8 cellular contexts compared by ENCODE assay signal in the genomic region with DNA sequence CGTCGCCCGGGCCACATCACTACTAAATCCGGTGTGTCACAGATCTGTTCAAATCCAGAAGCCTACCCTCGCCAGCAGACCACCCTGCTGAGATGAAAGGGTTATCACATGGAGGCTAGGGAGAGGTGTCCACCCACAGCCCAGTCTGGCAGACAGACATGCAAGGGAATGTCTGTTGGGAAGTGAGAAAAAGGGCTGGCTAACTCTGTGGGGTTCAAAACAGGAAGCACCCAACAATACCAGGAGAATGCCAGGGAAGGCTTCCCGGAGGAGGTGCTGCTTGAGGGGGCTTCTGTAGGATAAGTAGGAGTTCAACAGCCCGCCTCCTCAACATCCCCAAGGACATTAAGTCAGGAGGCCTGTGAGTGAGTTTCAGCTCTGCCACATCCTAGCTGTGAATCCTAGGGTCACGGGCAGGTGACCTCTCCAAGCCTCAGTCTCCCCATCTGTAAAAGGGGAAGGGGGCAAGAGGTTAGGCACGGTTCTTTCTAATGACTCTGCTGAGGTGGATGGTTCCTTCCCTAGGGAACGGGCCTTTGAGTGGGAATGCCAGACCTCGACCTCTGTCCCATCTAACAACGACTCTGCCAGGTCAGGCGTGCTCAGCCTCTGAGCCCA.
DNase-seq lines count a peak whose midpoint lies in the region; ATAC-seq and TF ChIP-seq lines count a peak whose summit lies in the region.

No MANE protein-coding gene starts in this region.

- peaks cover 60% of the 10 kb centered on the region for H3K79me2 ChIP-seq in KMS-11 (ENCODE audit: insufficient read depth, low read depth)

- peak overlapping the region; percentile 70; the same call in 1 of the 2 replicates for H3K9ac ChIP-seq in KMS-11
- H3K9ac ChIP-seq in muscle layer of colon (ENCODE audit: low read length) = peak overlapping the region; percentile 44

- H3K4me1 ChIP-seq in KMS-11 (ENCODE audit: low read depth, poor library complexity, severe bottlenecking) = peaks cover 56% of the 10 kb centered on the region
- peaks cover 17% of the 10 kb centered on the region for H3K4me1 ChIP-seq in muscle layer of colon (ENCODE audit: insufficient read depth, low read length)

- H3K4me2 ChIP-seq in KMS-11 = peak overlapping the region; percentile 54

- no peak for TF ChIP-seq CTCF in AG04449 (IDR thresholded peaks at IDR 0.05; ENCODE audit: insufficient read depth, low read length, missing control alignments)
- no peak for TF ChIP-seq CTCF in KMS-11 (conservative IDR thresholded peaks at IDR 0.05; ENCODE audit: low read depth, low read length)
- TF ChIP-seq CTCF in cardiac fibroblast (IDR thresholded peaks at IDR 0.05; ENCODE audit: low read depth, low read length) = no peak

- H3K27ac ChIP-seq in KMS-11 (peak overlapping the region; percentile 35; the same call in 1 of the 2 replicates), muscle layer of colon (ENCODE audit: low read depth, low read length) (no peak overlapping the region)

- 0 out of 2 replicates have a peak overlapping the region, but pooled peaks have one; percentile 8 for H2AFZ ChIP-seq in KMS-11 (ENCODE audit: low read depth)

- no peaks in the 10 kb centered on the region for H3K9me3 ChIP-seq in muscle layer of colon (ENCODE audit: low read length)

- ATAC-seq in HG02840 (IDR thresholded peaks at IDR 0.05; ENCODE audit: low FRiP score, unreplicated experiment) (no peak), HG02973 (IDR thresholded peaks at IDR 0.05; ENCODE audit: unreplicated experiment) (no peak), GM19023 (IDR thresholded peaks at IDR 0.05; ENCODE audit: unreplicated experiment) (no peak)

- H3K4me3 ChIP-seq in AG04449 (ENCODE audit: low read depth, low read length) (peak overlapping the region; percentile 75), KMS-11 (IDR thresholded peaks at IDR 0.05; ENCODE audit: insufficient read depth, low read depth, low read length) (no peak overlapping the region), cardiac fibroblast (replicated peaks in 1 of 2; ENCODE audit: low read depth in 2 of 2, low read length in 2 of 2) (peak overlapping the region; percentile 77 to 80), muscle layer of colon (ENCODE audit: low read depth in 1 of 2, low read length in 2 of 2) (peak overlapping the region; percentile 56 to 77)

- H3K36me3 ChIP-seq in KMS-11 (ENCODE audit: insufficient read depth) (no peaks in the 10 kb centered on the region), muscle layer of colon (ENCODE audit: insufficient read depth, low read length) (no peaks in the 10 kb centered on the region)

- POLR2A ChIA-PET in AG04449 (lab: Yijun Ruan, JAX) = interaction anchor here (0.7 kb wide), 1 partner anchor 105 kb away, joined by 4 read pairs; a partner anchor contains a TSS

- CTCF ChIA-PET in AG04449 (lab: Yijun Ruan, JAX) = interaction anchor here (1.5 kb wide), 1 partner anchor 104 kb away, joined by 3 read pairs; no protein-coding TSS in a partner anchor

- DNase-seq in AG04449 (ENCODE audit: low read depth, low spot score) (no peak), cardiac fibroblast (ENCODE audit: low read depth in 2 of 2) (no peak), retina (no peak)

- H3K27me3 ChIP-seq in KMS-11 (ENCODE audit: insufficient read depth, low read depth) (no peaks in the 10 kb centered on the region), muscle layer of colon (ENCODE audit: control insufficient read depth in 1 of 2, insufficient read depth in 2 of 2, low read length in 2 of 2) (no peaks in the 10 kb centered on the region)

- H4K20me1 ChIP-seq in KMS-11 (ENCODE audit: insufficient read depth) = no peaks in the 10 kb centered on the region; the same call in 1 of the 2 replicates
